ENCODE assay signal across 8 cellular contexts in the genomic region with DNA sequence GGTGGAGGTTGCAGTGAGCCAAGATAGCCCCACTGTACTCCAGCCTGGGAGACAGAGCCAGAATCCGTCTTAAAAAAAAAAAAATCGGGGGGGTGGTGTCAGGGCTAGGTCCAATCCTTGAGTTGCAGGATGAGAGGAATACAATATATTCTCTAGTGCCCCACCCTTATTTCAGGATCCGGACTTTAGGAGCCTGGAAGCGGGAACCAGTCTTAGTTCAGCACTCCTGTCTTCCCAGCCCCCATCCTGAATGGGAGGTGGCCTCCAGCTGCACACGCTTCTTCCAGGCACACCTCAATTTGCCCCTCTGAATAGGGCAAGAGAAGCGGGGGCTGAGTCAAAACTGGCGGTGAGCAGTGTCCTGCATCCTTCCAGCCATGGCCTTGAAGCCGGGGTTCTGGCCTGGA. TPM values are rescaled to one million over a fixed set of nuclear protein-coding genes. Genes with fewer than 3 reads are reported as not detected.
DNase-seq lines count a peak whose midpoint lies in the region; ATAC-seq, FAIRE-seq and TF ChIP-seq lines count a peak whose summit lies in the region.

No MANE protein-coding gene starts in this region.

- H3K36me3 ChIP-seq in left ventricle myocardium inferior (no peaks in the 10 kb centered on the region), aorta (ENCODE audit: control insufficient read depth in 1 of 2, insufficient read depth in 2 of 2, low read length in 1 of 2) (no peaks in the 10 kb centered on the region)

- POLR2A ChIA-PET in MCF 10A (lab: Yijun Ruan, JAX) = interaction anchor here (0.6 to 3.7 kb wide), 17 partner anchors 10 to 349 kb away, joined by 3 to 45 read pairs (median 5); a partner anchor contains a TSS

- H3K27me3 ChIP-seq in left ventricle myocardium inferior (ENCODE audit: low read depth) = peaks cover 15% of the 10 kb centered on the region
- no peaks in the 10 kb centered on the region for H3K27me3 ChIP-seq in aorta (ENCODE audit: control insufficient read depth in 1 of 2, insufficient read depth in 2 of 2, low read length in 1 of 2)

- H3K27me3 Mint-ChIP-seq in MCF 10A (ENCODE audit: insufficient read depth, unreplicated experiment) = peaks cover 18% of the 10 kb centered on the region
- peaks cover 30% of the 10 kb centered on the region for H3K27me3 Mint-ChIP-seq in mesothelial cell of epicardium (ENCODE audit: low read depth)

- H3K27ac Mint-ChIP-seq in MCF 10A (ENCODE audit: low read depth, unreplicated experiment) (peak overlapping the region; percentile 75), mesothelial cell of epicardium (no peak overlapping the region)

- H3K9me3 Mint-ChIP-seq in MCF 10A (ENCODE audit: unreplicated experiment) (no peaks in the 10 kb centered on the region), mesothelial cell of epicardium (no peaks in the 10 kb centered on the region)

- peaks cover 7% of the 10 kb centered on the region for H3K36me3 Mint-ChIP-seq in MCF 10A (ENCODE audit: insufficient read depth, unreplicated experiment)
- no peaks in the 10 kb centered on the region for H3K36me3 Mint-ChIP-seq in mesothelial cell of epicardium

- CTCF ChIA-PET in MCF 10A (lab: Yijun Ruan, JAX) = interaction anchor here (0.6 to 1.5 kb wide), 12 partner anchors 8 to 350 kb away, joined by 3 to 9 read pairs (median 4); a partner anchor contains a TSS

- H3K27ac ChIP-seq in left ventricle myocardium inferior (replicated peaks) (peak overlapping the region; percentile 98), aorta (ENCODE audit: low read depth in 1 of 2, low read length in 2 of 2) (peak overlapping the region in 1 of 2 donors; percentile 69)

- H3K4me1 ChIP-seq in left ventricle myocardium inferior = peaks cover 89% of the 10 kb centered on the region
- no peaks in the 10 kb centered on the region for H3K4me1 ChIP-seq in aorta (ENCODE audit: control insufficient read depth in 1 of 2, insufficient read depth in 2 of 2, low read length in 2 of 2)

- H3K4me3 Mint-ChIP-seq in MCF 10A (ENCODE audit: unreplicated experiment) (peak overlapping the region; percentile 81), mesothelial cell of epicardium (peak overlapping the region; percentile 83)

- ATAC-seq in left cardiac atrium (no peak), aorta (ENCODE audit: low FRiP score) (no peak), left lobe of liver (no peak)

- no TSS peak for BruUV-seq in MCF 10A (replicated peaks; lab: Mats Ljungman, UMichigan)

- DNase-seq in left ventricle myocardium inferior (no peak), left cardiac atrium (no peak), MCF 10A (ENCODE audit: unreplicated experiment) (peak; percentile 71), mesothelial cell of epicardium (ENCODE audit: low spot score in 2 of 2, unreplicated experiment in 2 of 2) (no peak), aorta (no peak), left lobe of liver (ENCODE audit: low spot score) (no peak), AG08396 (ENCODE audit: low spot score) (no peak), GM19239 (ENCODE audit: insufficient read length, low spot score) (no peak)

- WGBS in aorta, 2 donors = 10 to 12% methylated on average over 8 of the region's 8 CpGs

- no peak for FAIRE-seq in GM19239 (lab: Jason Lieb, UNC)

- H3K9me3 ChIP-seq in left ventricle myocardium inferior (replicated peaks) (no peaks in the 10 kb centered on the region), aorta (ENCODE audit: control insufficient read depth, low read length) (no peaks in the 10 kb centered on the region)

- H3K4me3 ChIP-seq in left ventricle myocardium inferior (peak overlapping the region; percentile 88), aorta (ENCODE audit: low read length in 2 of 2) (peak overlapping the region; percentile 60 to 78)

- intact Hi-C loops in left ventricle myocardium inferior (cut with micrococcal nuclease) = no loop called here
- intact Hi-C loops in left cardiac atrium (cut with DNase I) = no loop called here
- intact Hi-C loops in MCF 10A (cut with micrococcal nuclease) = loop anchor here (2.0 kb wide), 2 partner anchors 19 to 47 kb away; a partner anchor contains a TSS
- intact Hi-C loops in aorta (cut with DNase I) = no loop called here

- TF ChIP-seq CTCF in left ventricle myocardium inferior (IDR thresholded peaks at IDR 0.05; ENCODE audit: borderline replicate concordance) (no peak), MCF 10A (IDR thresholded peaks at IDR 0.05; ENCODE audit: unreplicated experiment) (no peak), mesothelial cell of epicardium (IDR thresholded peaks at IDR 0.05; ENCODE audit: unreplicated experiment) (no peak)

- H3K4me1 Mint-ChIP-seq in MCF 10A (ENCODE audit: insufficient read depth, unreplicated experiment) = peaks cover 48% of the 10 kb centered on the region
- H3K4me1 Mint-ChIP-seq in mesothelial cell of epicardium = peaks cover 30% of the 10 kb centered on the region

RNA-seq across cellular contexts. Expression of a gene that starts 1.6 kb away (rescaled TPM):
- total RNA-seq in left ventricle myocardium inferior (18.0 TPM), left cardiac atrium (10 to 100 TPM; 18.7 to 25.8 TPM), MCF 10A (2022) (12.1 and 14.7 TPM in 2 replicates), mesothelial cell of epicardium (28.2 to 28.7 TPM (median 28.3 TPM) in 3 replicates), aorta (10 to 100 TPM; 28.2 to 47.9 TPM), left lobe of liver (5.9 TPM)
- polyA plus RNA-seq in aorta = 10 to 100 TPM; 12.9 to 41.3 TPM

RNA-seq across cellular contexts. Expression of a gene that starts 3.1 kb away (rescaled TPM):
- total RNA-seq in left ventricle myocardium inferior = 1.3 TPM
- 1 to 10 TPM; 1.3 to 1.5 TPM for total RNA-seq in left cardiac atrium
- 0.40 and 1.4 TPM in 2 replicates for total RNA-seq in MCF 10A (2022)
- total RNA-seq in mesothelial cell of epicardium = 2.9 to 3.5 TPM (median 3.3 TPM) in 3 replicates
- total RNA-seq in aorta = 1 to 10 TPM; 1.6 to 1.7 TPM
- 1 to 10 TPM; 1.1 to 2.9 TPM for polyA plus RNA-seq in aorta
- 0.30 TPM for total RNA-seq in left lobe of liver

RNA-seq across cellular contexts. Expression of a gene that starts 18.7 kb away (rescaled TPM):
- 11.5 TPM for total RNA-seq in left ventricle myocardium inferior
- total RNA-seq in left cardiac atrium = 10 to 100 TPM; 17.4 to 25.3 TPM
- total RNA-seq in MCF 10A (2022) = 44.4 and 55.5 TPM in 2 replicates
- 35.8 to 38.4 TPM (median 36.3 TPM) in 3 replicates for total RNA-seq in mesothelial cell of epicardium
- total RNA-seq in aorta = 10 to 100 TPM; 24.7 to 33.1 TPM
- polyA plus RNA-seq in aorta = 10 to 100 TPM; 60.6 to 64.6 TPM
- total RNA-seq in left lobe of liver = 44.9 TPM

RNA-seq across cellular contexts. Expression of a gene that starts 33.7 kb away (rescaled TPM):
- total RNA-seq in left ventricle myocardium inferior (1.1 TPM), left cardiac atrium (1 to 10 TPM; 1.8 to 2.2 TPM), MCF 10A (2022) (30.4 and 32.7 TPM in 2 replicates), mesothelial cell of epicardium (13.4 to 15.5 TPM (median 15.4 TPM) in 3 replicates), aorta (1 to 10 TPM; 2.5 to 6.9 TPM), left lobe of liver (0.20 TPM)
- polyA plus RNA-seq in aorta = 10 to 100 TPM in 1 of 2 donors, 1 to 10 TPM in 1; 2.1 to 16.7 TPM

RNA-seq across cellular contexts. Expression of a gene that starts 46.7 kb away (rescaled TPM):
- total RNA-seq in left ventricle myocardium inferior = 0.80 TPM
- total RNA-seq in left cardiac atrium = 1 to 10 TPM; 1.0 to 1.6 TPM
- 9.6 and 12.0 TPM in 2 replicates for total RNA-seq in MCF 10A (2022)
- total RNA-seq in mesothelial cell of epicardium = 9.3 to 10.0 TPM (median 9.7 TPM) in 3 replicates
- 1 to 10 TPM in 1 of 2 donors, under 1 TPM in 1; 0.97 to 3.4 TPM for total RNA-seq in aorta
- 1 to 10 TPM; 5.8 to 7.4 TPM for polyA plus RNA-seq in aorta
- total RNA-seq in left lobe of liver = 5.2 TPM
